ENCODE assay signal across 9 cellular contexts in genomic region chr7:134891262-134892001, GRCh38.
DNase-seq lines count a peak whose midpoint lies in the region; ATAC-seq and TF ChIP-seq lines count a peak whose summit lies in the region.
"Had no signal": no experiment of that assay in that cellular context is flagged by ENCODE, and none has a peak within 500 bp of the region (broad histone marks: within the 10 kb centered on the region; RNA-seq: fewer than 3 reads in every experiment).

No MANE protein-coding gene starts in this region.

- no peak overlapping the region for H3K27ac Mint-ChIP-seq in naive thymus-derived CD8-positive, alpha-beta T cell
- H3K27ac Mint-ChIP-seq: natural killer cell treated with Interleukin-12 subunit alpha and Interleukin-12 subunit beta and Interleukin-15 and Interleukin-18, amount 100 ng/mL, for 72 hours had no signal

- H3K4me1 Mint-ChIP-seq in naive thymus-derived CD8-positive, alpha-beta T cell, result peaks cover 11 to 19% (median 15%) of the 10 kb centered on the region in 4 donors

- peak; percentile 74 for DNase-seq in AG08395 (ENCODE audit: low spot score)
- peak; percentile 86 for DNase-seq in HT1080 (ENCODE audit: low read depth)
- DNase-seq in fibroblast of the conjunctiva (ENCODE audit: low read depth), result peak; percentile 97
- no peak for DNase-seq in naive thymus-derived CD8-positive, alpha-beta T cell
- no peak for DNase-seq in NCI-H2029 (lab: John Stamatoyannopoulos, UW)
- DNase-seq in GF-D8 (lab: John Stamatoyannopoulos, UW), result no peak

- H3K36me3 Mint-ChIP-seq in naive thymus-derived CD8-positive, alpha-beta T cell, result peaks cover 0 to 11% (median 7%) of the 10 kb centered on the region in 3 donors

- ATAC-seq in naive thymus-derived CD8-positive, alpha-beta T cell, result no peak
- ATAC-seq in GM21528 (IDR thresholded peaks at IDR 0.05; ENCODE audit: low FRiP score, unreplicated experiment), result no peak

- H3K9me3 Mint-ChIP-seq in naive thymus-derived CD8-positive, alpha-beta T cell, result peaks cover 5 to 22% (median 11%) of the 10 kb centered on the region in 9 donors

- no peak for TF ChIP-seq CTCF in VCaP (conservative IDR thresholded peaks at IDR 0.05)

- POLR2A ChIA-PET in naive thymus-derived CD8-positive, alpha-beta T cell (lab: Charles Lee), result interaction anchor here (0.6 kb wide), 1 partner anchor 15 kb away, joined by 4 read pairs; no protein-coding TSS in a partner anchor

- H3K4me3 Mint-ChIP-seq in naive thymus-derived CD8-positive, alpha-beta T cell, result peak overlapping the region in 9 of 10 donors; percentile 20 to 72 (median 43)
- H3K4me3 Mint-ChIP-seq: natural killer cell treated with Interleukin-12 subunit alpha and Interleukin-12 subunit beta and Interleukin-15 and Interleukin-18, amount 100 ng/mL, for 72 hours had no signal

- H3K27me3 Mint-ChIP-seq in naive thymus-derived CD8-positive, alpha-beta T cell, result peaks cover 8 to 21% (median 16%) of the 10 kb centered on the region in 5 donors

- H3K27ac ChIP-seq in VCaP, result peak overlapping the region; percentile 78

Comparison
In these comparisons a context has a peak if more than half of its experiments do, and no peak if none do; other contexts are left out.
1. DNase-seq: peak in AG08395 (single experiment), HT1080 (single experiment) and fibroblast of the conjunctiva (single experiment); none in naive thymus-derived CD8-positive, alpha-beta T cell (0 of 10), NCI-H2029 (single experiment) and GF-D8 (single experiment).